13 cellular contexts compared by ENCODE assay signal in genomic region chr14:61329478-61330051, GRCh38. TPM values are rescaled to one million over a fixed set of nuclear protein-coding genes. Genes with fewer than 3 reads are reported as not detected.
DNase-seq lines count a peak whose midpoint lies in the region; ATAC-seq and TF ChIP-seq lines count a peak whose summit lies in the region.
"Had no signal": no experiment of that assay in that cellular context is flagged by ENCODE, and none has a peak within 500 bp of the region (broad histone marks: within the 10 kb centered on the region; RNA-seq: fewer than 3 reads in every experiment).

No MANE protein-coding gene starts in this region.

- no peak for TF ChIP-seq CTCF in tibial artery (IDR thresholded peaks at IDR 0.05)

- H3K4me3 ChIP-seq in skin epidermis (no peak overlapping the region), tibial artery (no peak overlapping the region)

- H3K27ac ChIP-seq in skin epidermis (peak overlapping the region in 13 of 21 experiments; percentile 2 to 93 (median 63)), tibial artery (no peak overlapping the region)

- H3K9me3 Mint-ChIP-seq in activated naive CD4-positive, alpha-beta T cell treated with anti-CD3 and anti-CD28 coated beads, Interleukin-2, amount 50 U/mL, for 72 hours = no peaks in the 10 kb centered on the region

- H3K27me3 ChIP-seq in tibial artery = no peaks in the 10 kb centered on the region

- peaks cover 18 to 34% of the 10 kb centered on the region in 2 donors for H3K36me3 Mint-ChIP-seq in activated naive CD4-positive, alpha-beta T cell treated with anti-CD3 and anti-CD28 coated beads, Interleukin-2, amount 50 U/mL, for 72 hours

- intact Hi-C loops in tibial artery (cut with DNase I; ENCODE audit: low total_unique reads) = no loop called here

- no peaks in the 10 kb centered on the region for H3K36me3 ChIP-seq in tibial artery

- no peaks in the 10 kb centered on the region for H3K4me1 ChIP-seq in tibial artery

- peak; percentile 60 for ATAC-seq in HG03064 (IDR thresholded peaks at IDR 0.05; ENCODE audit: low read depth, unreplicated experiment)
- peak in 1 of 2 donors; percentile 8 for ATAC-seq in activated naive CD4-positive, alpha-beta T cell treated with anti-CD3 and anti-CD28 coated beads, Interleukin-2, amount 50 U/mL, for 72 hours
- ATAC-seq in HG02763 (IDR thresholded peaks at IDR 0.05; ENCODE audit: unreplicated experiment) = no peak
- ATAC-seq: sciatic nerve had no signal

- peak overlapping the region; percentile 92 to 98 for H3K27ac Mint-ChIP-seq in activated naive CD4-positive, alpha-beta T cell treated with anti-CD3 and anti-CD28 coated beads, Interleukin-2, amount 50 U/mL, for 72 hours

- no peaks in the 10 kb centered on the region for H3K9me3 ChIP-seq in tibial artery

- DNase-seq in SIG-M5 treated with dmso at 0.1 percent for 504 hours (lab: John Stamatoyannopoulos, UW; ENCODE audit: unreplicated experiment) = peak; percentile 63
- DNase-seq in SIG-M5 (lab: John Stamatoyannopoulos, UW) = no peak
- no peak for DNase-seq in activated naive CD4-positive, alpha-beta T cell treated with anti-CD3 and anti-CD28 coated beads, Interleukin-2, amount 50 U/mL, for 72 hours (ENCODE audit: low spot score in 2 of 2)
- no peak for DNase-seq in NCI-H1417 (lab: John Stamatoyannopoulos, UW)
- no peak for DNase-seq in tibial artery
- DNase-seq: 8988T; effector CD8-positive, alpha-beta T cell; stimulated activated naive CD4-positive, alpha-beta T cell had no signal

RNA-seq across cellular contexts. Expression of gene PRKCH, which starts 8.2 kb away (rescaled TPM):
- total RNA-seq in activated naive CD4-positive, alpha-beta T cell treated with anti-CD3 and anti-CD28 coated beads, Interleukin-2, amount 50 U/mL, for 72 hours = 100 to 1,000 TPM; 131 to 216 TPM

RNA-seq across cellular contexts. Expression of gene TMEM30B, which starts 48.4 kb away (rescaled TPM):
- total RNA-seq in activated naive CD4-positive, alpha-beta T cell treated with anti-CD3 and anti-CD28 coated beads, Interleukin-2, amount 50 U/mL, for 72 hours = 1 to 10 TPM; 1.4 to 2.1 TPM
- total RNA-seq: RPMI7951 had no signal

Comparison
In these comparisons a context has a peak if more than half of its experiments do, and no peak if none do; other contexts are left out.
1. H3K27ac ChIP-seq: peak in skin epidermis (13 of 21); none in tibial artery (0 of 2).